Comparison of ENCODE assay signal across 1 cellular context in the genomic region with DNA sequence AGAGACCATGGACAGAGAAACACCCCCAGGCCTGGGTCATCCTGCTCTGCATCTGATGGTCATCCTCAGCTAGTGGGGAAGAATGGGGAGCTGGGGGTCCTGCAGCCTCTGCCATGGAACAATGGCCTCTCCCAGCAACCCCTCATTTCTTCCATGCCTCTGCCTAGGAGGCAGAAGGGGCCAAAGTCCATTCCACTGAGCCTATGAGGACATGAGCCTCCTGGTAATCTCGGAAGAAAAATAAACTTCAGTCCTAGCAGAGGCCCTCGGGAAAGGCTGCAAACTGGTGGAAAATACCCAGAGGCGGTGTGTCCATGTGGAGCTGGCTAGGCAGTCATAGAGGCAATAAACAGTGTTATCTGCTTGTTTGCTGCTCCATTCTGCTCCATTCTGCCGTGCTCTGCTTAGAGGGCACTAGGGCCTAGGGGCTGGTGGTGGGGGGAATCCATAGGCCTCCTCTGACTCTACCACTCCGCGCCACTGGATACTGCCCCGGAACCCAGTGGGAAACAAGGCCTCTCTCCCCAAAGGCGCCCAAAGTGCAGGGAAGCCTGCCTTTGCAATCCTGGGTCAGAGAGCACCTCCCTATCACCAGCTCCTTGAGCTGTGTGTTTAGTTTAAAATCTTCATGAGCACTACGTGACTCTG.
A peak's percentile ranks its signal among the peaks of the same experiment; 100 is the strongest.
TF ChIP-seq lines count a peak whose summit lies in the region.

No MANE protein-coding gene starts in this region.

TF ChIP-seq in HepG2, 621 proteins besides CTCF, POLR2A, EP300 and RAD21 (continued from another document and continues in another):
- TF ChIP-seq ZNF660 (CRISPR knock-in tag; IDR thresholded peaks at IDR 0.05; ENCODE audit: borderline replicate concordance, low read depth) (no peak), ZNF574 (CRISPR knock-in tag; IDR thresholded peaks at IDR 0.05) (peak; percentile 29; the same call in 1 of the 2 replicates), THAP7 (CRISPR knock-in tag; IDR thresholded peaks at IDR 0.05) (no peak), ZNF644 (CRISPR knock-in tag; IDR thresholded peaks at IDR 0.05; ENCODE audit: low read depth) (peak; percentile 88), ZFP36L1 (CRISPR knock-in tag; IDR thresholded peaks at IDR 0.05) (no peak), SOX6 (IDR thresholded peaks at IDR 0.05) (no peak), SOX6 (CRISPR knock-in tag; IDR thresholded peaks at IDR 0.05) (0 out of 2 replicates have a peak, but pooled peaks have one; percentile 32), NRL (CRISPR knock-in tag; IDR thresholded peaks at IDR 0.05; ENCODE audit: borderline replicate concordance) (peak; percentile 62; the same call in 1 of the 2 replicates), TBL1XR1 (IDR thresholded peaks at IDR 0.05; ENCODE audit: borderline replicate concordance, low read length, partially characterized antibody) (no peak), GABPB1 (CRISPR knock-in tag; IDR thresholded peaks at IDR 0.05) (peak; percentile 16; the same call in 1 of the 2 replicates), GATAD1 (CRISPR knock-in tag; IDR thresholded peaks at IDR 0.05) (peak; percentile 34; the same call in 1 of the 2 replicates), ZNF841 (CRISPR knock-in tag; IDR thresholded peaks at IDR 0.05; ENCODE audit: borderline replicate concordance) (no peak), GTF3A (CRISPR knock-in tag; conservative IDR thresholded peaks at IDR 0.05) (0 out of 2 replicates have a peak, but pooled peaks have one; percentile 28), NFRKB (IDR thresholded peaks at IDR 0.05) (no peak), SRY (CRISPR knock-in tag; IDR thresholded peaks at IDR 0.05) (no peak; the same call in 1 of the 2 replicates), ZSCAN30 (CRISPR knock-in tag; IDR thresholded peaks at IDR 0.05) (no peak), ZNF547 (CRISPR knock-in tag; IDR thresholded peaks at IDR 0.05) (0 out of 2 replicates have a peak, but pooled peaks have one; percentile 24), SIN3A (IDR thresholded peaks at IDR 0.05; ENCODE audit: borderline replicate concordance, low read depth, low read length) (no peak), NCOA2 (CRISPR knock-in tag; IDR thresholded peaks at IDR 0.05) (peak; percentile 14; the same call in 1 of the 2 replicates), KDM2A (CRISPR knock-in tag; IDR thresholded peaks at IDR 0.05; ENCODE audit: borderline replicate concordance, low read depth) (peak; percentile 29; the same call in 1 of the 2 replicates), ZSCAN20 (CRISPR knock-in tag; IDR thresholded peaks at IDR 0.05; ENCODE audit: borderline replicate concordance) (no peak), ZBTB7B (CRISPR knock-in tag; IDR thresholded peaks at IDR 0.05) (peak; percentile 81), HNF4G (IDR thresholded peaks at IDR 0.05; ENCODE audit: borderline replicate concordance, low read depth, low read length) (peak; percentile 73; the same call in 1 of the 2 replicates), HNF4G (CRISPR knock-in tag; IDR thresholded peaks at IDR 0.05; ENCODE audit: borderline replicate concordance, low read depth) (peak; percentile 90), ELF1 (CRISPR knock-in tag; IDR thresholded peaks at IDR 0.05) (no peak), ZNF772 (CRISPR knock-in tag; IDR thresholded peaks at IDR 0.05) (peak; percentile 65; the same call in 1 of the 2 replicates), POLR2AphosphoS5 (IDR thresholded peaks at IDR 0.05; ENCODE audit: low read depth, low read length) (peak; percentile 45; the same call in 1 of the 2 replicates), KAT7 (CRISPR knock-in tag; IDR thresholded peaks at IDR 0.05; ENCODE audit: borderline replicate concordance) (no peak), MXI1 (IDR thresholded peaks at IDR 0.05; ENCODE audit: borderline replicate concordance, low read depth, low read length) (peak; percentile 13; the same call in 1 of the 3 replicates), ZNF670 (CRISPR knock-in tag; IDR thresholded peaks at IDR 0.05; ENCODE audit: borderline replicate concordance) (peak; percentile 49; the same call in 1 of the 2 replicates), MAZ (IDR thresholded peaks at IDR 0.05; ENCODE audit: borderline replicate concordance, low read depth, low read length) (no peak), MAZ (CRISPR knock-in tag; IDR thresholded peaks at IDR 0.05; ENCODE audit: low read depth) (peak; percentile 51; the same call in 1 of the 2 replicates)
- TF ChIP-seq, protein P1, sequence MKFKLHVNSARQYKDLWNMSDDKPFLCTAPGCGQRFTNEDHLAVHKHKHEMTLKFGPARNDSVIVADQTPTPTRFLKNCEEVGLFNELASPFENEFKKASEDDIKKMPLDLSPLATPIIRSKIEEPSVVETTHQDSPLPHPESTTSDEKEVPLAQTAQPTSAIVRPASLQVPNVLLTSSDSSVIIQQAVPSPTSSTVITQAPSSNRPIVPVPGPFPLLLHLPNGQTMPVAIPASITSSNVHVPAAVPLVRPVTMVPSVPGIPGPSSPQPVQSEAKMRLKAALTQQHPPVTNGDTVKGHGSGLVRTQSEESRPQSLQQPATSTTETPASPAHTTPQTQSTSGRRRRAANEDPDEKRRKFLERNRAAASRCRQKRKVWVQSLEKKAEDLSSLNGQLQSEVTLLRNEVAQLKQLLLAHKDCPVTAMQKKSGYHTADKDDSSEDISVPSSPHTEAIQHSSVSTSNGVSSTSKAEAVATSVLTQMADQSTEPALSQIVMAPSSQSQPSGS (CRISPR knock-in tag; IDR thresholded peaks at IDR 0.05) = no peak
- TF ChIP-seq, protein P2, sequence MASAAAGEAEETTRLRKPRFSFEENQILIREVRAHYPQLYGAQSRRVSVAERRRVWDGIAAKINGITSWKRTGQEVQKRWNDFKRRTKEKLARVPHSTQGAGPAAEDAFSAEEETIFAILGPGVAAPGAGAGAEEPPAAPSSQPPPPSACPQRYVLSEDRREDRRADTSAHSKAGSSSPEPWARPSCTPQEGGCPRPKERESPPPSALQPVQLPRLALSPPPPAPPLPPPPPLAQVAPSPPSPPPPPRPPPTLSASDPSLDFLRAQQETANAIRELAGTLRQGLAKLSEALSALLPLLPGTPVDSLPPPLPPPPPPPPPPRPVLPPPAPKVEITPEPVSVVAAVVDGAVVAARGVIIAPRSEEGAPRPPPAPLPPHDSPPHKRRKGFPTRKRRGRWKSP (CRISPR knock-in tag; IDR thresholded peaks at IDR 0.05) = peak; percentile 17; the same call in 1 of the 2 replicates
- TF ChIP-seq, protein P3, sequence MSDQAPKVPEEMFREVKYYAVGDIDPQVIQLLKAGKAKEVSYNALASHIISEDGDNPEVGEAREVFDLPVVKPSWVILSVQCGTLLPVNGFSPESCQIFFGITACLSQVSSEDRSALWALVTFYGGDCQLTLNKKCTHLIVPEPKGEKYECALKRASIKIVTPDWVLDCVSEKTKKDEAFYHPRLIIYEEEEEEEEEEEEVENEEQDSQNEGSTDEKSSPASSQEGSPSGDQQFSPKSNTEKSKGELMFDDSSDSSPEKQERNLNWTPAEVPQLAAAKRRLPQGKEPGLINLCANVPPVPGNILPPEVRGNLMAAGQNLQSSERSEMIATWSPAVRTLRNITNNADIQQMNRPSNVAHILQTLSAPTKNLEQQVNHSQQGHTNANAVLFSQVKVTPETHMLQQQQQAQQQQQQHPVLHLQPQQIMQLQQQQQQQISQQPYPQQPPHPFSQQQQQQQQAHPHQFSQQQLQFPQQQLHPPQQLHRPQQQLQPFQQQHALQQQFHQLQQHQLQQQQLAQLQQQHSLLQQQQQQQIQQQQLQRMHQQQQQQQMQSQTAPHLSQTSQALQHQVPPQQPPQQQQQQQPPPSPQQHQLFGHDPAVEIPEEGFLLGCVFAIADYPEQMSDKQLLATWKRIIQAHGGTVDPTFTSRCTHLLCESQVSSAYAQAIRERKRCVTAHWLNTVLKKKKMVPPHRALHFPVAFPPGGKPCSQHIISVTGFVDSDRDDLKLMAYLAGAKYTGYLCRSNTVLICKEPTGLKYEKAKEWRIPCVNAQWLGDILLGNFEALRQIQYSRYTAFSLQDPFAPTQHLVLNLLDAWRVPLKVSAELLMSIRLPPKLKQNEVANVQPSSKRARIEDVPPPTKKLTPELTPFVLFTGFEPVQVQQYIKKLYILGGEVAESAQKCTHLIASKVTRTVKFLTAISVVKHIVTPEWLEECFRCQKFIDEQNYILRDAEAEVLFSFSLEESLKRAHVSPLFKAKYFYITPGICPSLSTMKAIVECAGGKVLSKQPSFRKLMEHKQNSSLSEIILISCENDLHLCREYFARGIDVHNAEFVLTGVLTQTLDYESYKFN (CRISPR knock-in tag; conservative IDR thresholded peaks at IDR 0.05) = peak; percentile 85
- TF ChIP-seq, protein P4, sequence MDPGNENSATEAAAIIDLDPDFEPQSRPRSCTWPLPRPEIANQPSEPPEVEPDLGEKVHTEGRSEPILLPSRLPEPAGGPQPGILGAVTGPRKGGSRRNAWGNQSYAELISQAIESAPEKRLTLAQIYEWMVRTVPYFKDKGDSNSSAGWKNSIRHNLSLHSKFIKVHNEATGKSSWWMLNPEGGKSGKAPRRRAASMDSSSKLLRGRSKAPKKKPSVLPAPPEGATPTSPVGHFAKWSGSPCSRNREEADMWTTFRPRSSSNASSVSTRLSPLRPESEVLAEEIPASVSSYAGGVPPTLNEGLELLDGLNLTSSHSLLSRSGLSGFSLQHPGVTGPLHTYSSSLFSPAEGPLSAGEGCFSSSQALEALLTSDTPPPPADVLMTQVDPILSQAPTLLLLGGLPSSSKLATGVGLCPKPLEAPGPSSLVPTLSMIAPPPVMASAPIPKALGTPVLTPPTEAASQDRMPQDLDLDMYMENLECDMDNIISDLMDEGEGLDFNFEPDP (CRISPR knock-in tag; conservative IDR thresholded peaks at IDR 0.05) = 0 out of 2 replicates have a peak, but pooled peaks have one; percentile 14
- TF ChIP-seq, protein P5, sequence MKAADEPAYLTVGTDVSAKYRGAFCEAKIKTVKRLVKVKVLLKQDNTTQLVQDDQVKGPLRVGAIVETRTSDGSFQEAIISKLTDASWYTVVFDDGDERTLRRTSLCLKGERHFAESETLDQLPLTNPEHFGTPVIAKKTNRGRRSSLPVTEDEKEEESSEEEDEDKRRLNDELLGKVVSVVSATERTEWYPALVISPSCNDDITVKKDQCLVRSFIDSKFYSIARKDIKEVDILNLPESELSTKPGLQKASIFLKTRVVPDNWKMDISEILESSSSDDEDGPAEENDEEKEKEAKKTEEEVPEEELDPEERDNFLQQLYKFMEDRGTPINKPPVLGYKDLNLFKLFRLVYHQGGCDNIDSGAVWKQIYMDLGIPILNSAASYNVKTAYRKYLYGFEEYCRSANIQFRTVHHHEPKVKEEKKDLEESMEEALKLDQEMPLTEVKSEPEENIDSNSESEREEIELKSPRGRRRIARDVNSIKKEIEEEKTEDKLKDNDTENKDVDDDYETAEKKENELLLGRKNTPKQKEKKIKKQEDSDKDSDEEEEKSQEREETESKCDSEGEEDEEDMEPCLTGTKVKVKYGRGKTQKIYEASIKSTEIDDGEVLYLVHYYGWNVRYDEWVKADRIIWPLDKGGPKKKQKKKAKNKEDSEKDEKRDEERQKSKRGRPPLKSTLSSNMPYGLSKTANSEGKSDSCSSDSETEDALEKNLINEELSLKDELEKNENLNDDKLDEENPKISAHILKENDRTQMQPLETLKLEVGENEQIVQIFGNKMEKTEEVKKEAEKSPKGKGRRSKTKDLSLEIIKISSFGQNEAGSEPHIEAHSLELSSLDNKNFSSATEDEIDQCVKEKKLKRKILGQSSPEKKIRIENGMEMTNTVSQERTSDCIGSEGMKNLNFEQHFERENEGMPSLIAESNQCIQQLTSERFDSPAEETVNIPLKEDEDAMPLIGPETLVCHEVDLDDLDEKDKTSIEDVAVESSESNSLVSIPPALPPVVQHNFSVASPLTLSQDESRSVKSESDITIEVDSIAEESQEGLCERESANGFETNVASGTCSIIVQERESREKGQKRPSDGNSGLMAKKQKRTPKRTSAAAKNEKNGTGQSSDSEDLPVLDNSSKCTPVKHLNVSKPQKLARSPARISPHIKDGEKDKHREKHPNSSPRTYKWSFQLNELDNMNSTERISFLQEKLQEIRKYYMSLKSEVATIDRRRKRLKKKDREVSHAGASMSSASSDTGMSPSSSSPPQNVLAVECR (CRISPR knock-in tag; IDR thresholded peaks at IDR 0.05; ENCODE audit: borderline replicate concordance) = peak; percentile 68; the same call in 1 of the 2 replicates
- TF ChIP-seq, protein P6, sequence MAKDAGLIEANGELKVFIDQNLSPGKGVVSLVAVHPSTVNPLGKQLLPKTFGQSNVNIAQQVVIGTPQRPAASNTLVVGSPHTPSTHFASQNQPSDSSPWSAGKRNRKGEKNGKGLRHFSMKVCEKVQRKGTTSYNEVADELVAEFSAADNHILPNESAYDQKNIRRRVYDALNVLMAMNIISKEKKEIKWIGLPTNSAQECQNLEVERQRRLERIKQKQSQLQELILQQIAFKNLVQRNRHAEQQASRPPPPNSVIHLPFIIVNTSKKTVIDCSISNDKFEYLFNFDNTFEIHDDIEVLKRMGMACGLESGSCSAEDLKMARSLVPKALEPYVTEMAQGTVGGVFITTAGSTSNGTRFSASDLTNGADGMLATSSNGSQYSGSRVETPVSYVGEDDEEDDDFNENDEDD (CRISPR knock-in tag; IDR thresholded peaks at IDR 0.05; ENCODE audit: borderline replicate concordance) = no peak
- TF ChIP-seq, protein P7, sequence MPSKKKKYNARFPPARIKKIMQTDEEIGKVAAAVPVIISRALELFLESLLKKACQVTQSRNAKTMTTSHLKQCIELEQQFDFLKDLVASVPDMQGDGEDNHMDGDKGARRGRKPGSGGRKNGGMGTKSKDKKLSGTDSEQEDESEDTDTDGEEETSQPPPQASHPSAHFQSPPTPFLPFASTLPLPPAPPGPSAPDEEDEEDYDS (CRISPR knock-in tag; IDR thresholded peaks at IDR 0.05) = 0 out of 2 replicates have a peak, but pooled peaks have one; percentile 14
